31 cellular contexts compared by ENCODE assay signal in genomic region chr11:82792822-82793569, GRCh38. TPM values are rescaled to one million over a fixed set of nuclear protein-coding genes. Genes with fewer than 3 reads are reported as not detected.
"Had no signal": no experiment of that assay in that cellular context is flagged by ENCODE, and none has a peak within 500 bp of the region (broad histone marks: within the 10 kb centered on the region; RNA-seq: fewer than 3 reads in every experiment).

No MANE protein-coding gene starts in this region.

- ATAC-seq: activated CD8-positive, alpha-beta memory T cell treated with anti-CD3 and anti-CD28 coated beads, Interleukin-2, amount 10 ng/mL, durations not matched to agents 7 days and 5 days; activated naive CD4-positive, alpha-beta T cell treated with anti-CD3 and anti-CD28 coated beads, Interleukin-2, amount 50 U/mL, for 72 hours; activated naive CD8-positive, alpha-beta T cell treated with anti-CD3 and anti-CD28 coated beads, Interleukin-2, amount 50 U/mL, for 24 hours; body of pancreas; Panc1; Right ventricle myocardium inferior had no signal

- DNase-seq: activated B cell treated with CpG ODN at 0.5 μM for 24 hours; activated CD4-positive, alpha-beta T cell treated with anti-CD3 and anti-CD28 coated beads for 1 hour; activated CD4-positive, alpha-beta T cell treated with anti-CD3 and anti-CD28 coated beads, Interleukin-2, amount 10 ng/mL, durations not matched to agents 24 days and 14 days; activated CD4-positive, alpha-beta T cell treated with anti-CD3 and anti-CD28 coated beads, Interleukin-2, amount 50 U/mL, for 48 hours; activated CD8-positive, alpha-beta memory T cell treated with anti-CD3 and anti-CD28 coated beads, Interleukin-2, amount 10 ng/mL, durations not matched to agents 7 days and 5 days; activated effector memory CD4-positive, alpha-beta T cell treated with anti-CD3 and anti-CD28 coated beads, Interleukin-2, amount 50 U/mL, for 16 hours; activated naive CD4-positive, alpha-beta T cell treated with Interleukin-2 at 50 U/mL for 16 hours; activated naive CD8-positive, alpha-beta T cell treated with anti-CD3 and anti-CD28 coated beads, Interleukin-2, amount 50 U/mL, for 24 hours; activated T-cell treated with anti-CD3 and anti-CD28 coated beads, Interleukin-2, amount 50 U/mL, for 24 hours; amniotic stem cell; body of pancreas; NCI-H1092 treated with DMSO at 0.1 percent for 48 hours; NCI-H1417 treated with DMSO at 0.1 percent for 48 hours; NCI-H1694; NCI-H2029; NCI-H2107; NCI-H2171 treated with DMSO at 0.1 percent for 48 hours; NCI-H345; NCI-H510A; NCI-H526 treated with DMSO at 0.1 percent for 48 hours; NCI-H82; RPMI8226; SK-N-SH; T-helper 1 cell had no signal

RNA-seq across cellular contexts. Expression of gene FAM181B, which starts 59.3 kb away (rescaled TPM):
- total RNA-seq: activated B cell treated with CpG ODN at 0.5 μM for 24 hours; activated CD4-positive, alpha-beta T cell treated with anti-CD3 and anti-CD28 coated beads, Interleukin-2, amount 10 ng/mL, durations not matched to agents 24 days and 14 days; activated CD8-positive, alpha-beta memory T cell treated with anti-CD3 and anti-CD28 coated beads, Interleukin-2, amount 10 ng/mL, durations not matched to agents 7 days and 5 days; activated naive CD4-positive, alpha-beta T cell treated with anti-CD3 and anti-CD28 coated beads, Interleukin-2, amount 50 U/mL, for 72 hours; ascending aorta; MCF 10A; OCI-LY7; T-helper 2 cell treated with Interferon-gamma antibody and Interleukin-4, amounts not matched to agents 100 ng/mL and 5 ng/mL, for 36 hours had no signal
